Comparison of ENCODE assay signal across 34 cellular contexts in the genomic region with DNA sequence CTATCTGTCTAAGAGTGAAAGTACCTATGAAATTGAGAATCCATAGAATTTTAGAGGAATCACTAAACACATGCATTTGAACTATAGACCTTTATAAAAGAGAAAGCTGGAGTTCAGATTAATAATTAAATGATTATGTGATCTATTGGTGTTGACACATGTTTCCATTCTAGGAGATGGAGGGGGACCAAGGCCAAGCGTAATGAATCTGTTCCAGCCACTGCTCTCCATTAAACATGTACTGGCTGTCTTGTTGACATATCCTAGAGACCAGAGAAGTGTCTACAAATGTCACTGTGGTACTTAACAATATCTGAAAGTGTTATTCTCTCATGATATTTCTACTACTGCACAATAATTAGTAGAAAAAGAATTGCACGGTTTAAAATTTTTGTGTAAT.
"Had no signal": no experiment of that assay in that cellular context is flagged by ENCODE, and none has a peak within 500 bp of the region (broad histone marks: within the 10 kb centered on the region; RNA-seq: fewer than 3 reads in every experiment).

No MANE protein-coding gene starts in this region.

- H3K9me3 ChIP-seq: Peyer's patch, SJCRH30 had no signal

- H3K27me3 ChIP-seq: brain microvascular endothelial cell, Peyer's patch, SJCRH30 had no signal

- H3K4me1 ChIP-seq: Peyer's patch, SJCRH30 had no signal

- H3K4me3 ChIP-seq: Peyer's patch, SJCRH30, SK-N-MC had no signal

- H3K27ac ChIP-seq: brain microvascular endothelial cell, Peyer's patch, SJCRH30, SK-N-MC, WERI-Rb-1 had no signal

- DNase-seq: activated CD4-positive, alpha-beta memory T cell treated with anti-CD3 and anti-CD28 coated beads, Interleukin-2, amount 10 ng/mL, durations not matched to agents 7 days and 5 days; activated CD4-positive, alpha-beta T cell treated with anti-CD3 and anti-CD28 coated beads for 1 hour; activated CD4-positive, alpha-beta T cell treated with anti-CD3 and anti-CD28 coated beads for 48 hours; activated CD4-positive, CD25-positive, alpha-beta regulatory T cell; activated effector memory CD4-positive, alpha-beta T cell treated with anti-CD3 and anti-CD28 coated beads, Interleukin-2, amount 50 U/mL, for 16 hours; activated naive CD4-positive, alpha-beta T cell; activated naive CD4-positive, alpha-beta T cell treated with anti-CD3 and anti-CD28 coated beads, Interleukin-2, amount 50 U/mL, for 16 hours; activated naive CD8-positive, alpha-beta T cell treated with anti-CD3 and anti-CD28 coated beads for 36 hours; activated T-cell treated with anti-CD3 and anti-CD28 coated beads, Interleukin-2, amount 50 U/mL, for 1 hour; activated T-cell treated with anti-CD3 and anti-CD28 coated beads, Interleukin-2, amount 50 U/mL, for 72 hours; amniotic stem cell; aorta; brain microvascular endothelial cell; Karpas-422; KBM-7; NCI-H1105; NCI-H1417 treated with DMSO at 0.1 percent for 48 hours; NCI-H187 treated with DMSO at 0.1 percent for 48 hours; NCI-H2081; NCI-H2171 treated with DMSO at 0.1 percent for 48 hours; NCI-H2227 treated with DMSO at 0.1 percent for 48 hours; NCI-H446; NCI-H510A treated with DMSO at 0.1 percent for 48 hours; NCI-H69; NCI-H82; NK-92 treated with Interleukin-12 subunit alpha and Interleukin-12 subunit beta, amount 100 ng/mL, for 24 hours; PC-3; Peyer's patch; RPMI8226; SJCRH30; T1000; WERI-Rb-1 had no signal

- ATAC-seq: activated T-cell treated with anti-CD3 and anti-CD28 coated beads, Interleukin-2, amount 50 U/mL, for 72 hours; activated T-helper 17 cell treated with anti-CD3 and anti-CD28 coated beads, Interleukin-2, amount 50 U/mL, for 72 hours; PC-3 had no signal

- H3K36me3 ChIP-seq: brain microvascular endothelial cell, Peyer's patch, SJCRH30, WERI-Rb-1 had no signal
